10 cellular contexts compared by ENCODE assay signal in genomic region chr21:41615613-41616012, GRCh38.
A peak's percentile ranks its signal among the peaks of the same experiment; 100 is the strongest.
DNase-seq lines count a peak whose midpoint lies in the region; ATAC-seq, FAIRE-seq and TF ChIP-seq lines count a peak whose summit lies in the region.
"Had no signal": no experiment of that assay in that cellular context is flagged by ENCODE, and none has a peak within 500 bp of the region (broad histone marks: within the 10 kb centered on the region; RNA-seq: fewer than 3 reads in every experiment).

No MANE protein-coding gene starts in this region.

- WGBS in esophagus muscularis mucosa: 53% methylated on average over 1 of the region's 1 CpG
- 36% methylated on average over 1 of the region's 1 CpG for WGBS in prostate gland

- no peak for TF ChIP-seq POLR2A in esophagus muscularis mucosa (IDR thresholded peaks at IDR 0.05; ENCODE audit: low read depth)
- TF ChIP-seq POLR2A in prostate gland (IDR thresholded peaks at IDR 0.05): no peak
- TF ChIP-seq POLR2A in GM12892 (IDR thresholded peaks at IDR 0.05; ENCODE audit: low read depth, low read length): no peak

- no peak for TF ChIP-seq EP300 in esophagus muscularis mucosa (IDR thresholded peaks at IDR 0.05)

- TF ChIP-seq CTCF in AG09309 (IDR thresholded peaks at IDR 0.05; ENCODE audit: control insufficient read depth, insufficient read depth, low read depth, low read length, missing control alignments) (no peak), esophagus muscularis mucosa (IDR thresholded peaks at IDR 0.05) (no peak), prostate gland (IDR thresholded peaks at IDR 0.05) (no peak)

- H3K27ac ChIP-seq in esophagus muscularis mucosa (replicated peaks in 1 of 4) (peak overlapping the region; percentile 71 to 86 (median 76)), prostate gland (peak overlapping the region; percentile 60 to 71)
- H3K27ac ChIP-seq: neutrophil had no signal

- H3K36me3 ChIP-seq in esophagus muscularis mucosa: no peaks in the 10 kb centered on the region
- no peaks in the 10 kb centered on the region for H3K36me3 ChIP-seq in prostate gland
- H3K36me3 ChIP-seq: neutrophil had no signal

- H3K4me3 ChIP-seq in AG09309 (ENCODE audit: control insufficient read depth, low read depth, low read length): no peak overlapping the region
- no peak overlapping the region for H3K4me3 ChIP-seq in esophagus muscularis mucosa
- no peak overlapping the region for H3K4me3 ChIP-seq in prostate gland

- no peaks in the 10 kb centered on the region for H3K27me3 ChIP-seq in esophagus muscularis mucosa
- H3K27me3 ChIP-seq in prostate gland (replicated peaks; ENCODE audit: insufficient read depth): no peaks in the 10 kb centered on the region

- H3K4me1 ChIP-seq in esophagus muscularis mucosa: peaks cover 22 to 47% (median 40%) of the 10 kb centered on the region in 4 donors
- H3K4me1 ChIP-seq in prostate gland (replicated peaks): peaks cover 7% of the 10 kb centered on the region

- no peaks in the 10 kb centered on the region for H3K9me3 ChIP-seq in esophagus muscularis mucosa
- H3K9me3 ChIP-seq in prostate gland: no peaks in the 10 kb centered on the region
- H3K9me3 ChIP-seq: neutrophil had no signal

- intact Hi-C loops in esophagus muscularis mucosa (cut with DNase I): no loop called here
- intact Hi-C loops in prostate gland (cut with DNase I): loop anchor here (10.0 kb wide), 2 partner anchors 331 to 509 kb away; no protein-coding TSS in a partner anchor

- FAIRE-seq in GM12892 (lab: Jason Lieb, UNC): no peak

- DNase-seq in AG09309 (ENCODE audit: low read depth) (peak; percentile 100), RPMI7951 (ENCODE audit: low read depth) (peak; percentile 98), esophagus muscularis mucosa (ENCODE audit: extremely low spot score) (no peak), prostate gland (ENCODE audit: low spot score) (peak; percentile 58), GM12892 (ENCODE audit: insufficient read length) (no peak)
- DNase-seq in activated effector memory CD4-positive, alpha-beta T cell treated with Interleukin-2 at 50 U/mL for 16 hours: no peak
- DNase-seq: activated CD8-positive, alpha-beta memory T cell treated with anti-CD3 and anti-CD28 coated beads, Interleukin-2, amount 50 U/mL, for 4 hours had no signal

- ATAC-seq in HG03139 (IDR thresholded peaks at IDR 0.05; ENCODE audit: unreplicated experiment): no peak
- no peak for ATAC-seq in GM19455 (IDR thresholded peaks at IDR 0.05; ENCODE audit: unreplicated experiment)

Comparison
In these comparisons a context has a peak if more than half of its experiments do, and no peak if none do; other contexts are left out.
1. DNase-seq: peak in AG09309 (single experiment), RPMI7951 (single experiment) and prostate gland (single experiment); none in esophagus muscularis mucosa (single experiment), GM12892 (single experiment) and activated effector memory CD4-positive, alpha-beta T cell treated with Interleukin-2 at 50 U/mL for 16 hours (single experiment).